In the genomic region with DNA sequence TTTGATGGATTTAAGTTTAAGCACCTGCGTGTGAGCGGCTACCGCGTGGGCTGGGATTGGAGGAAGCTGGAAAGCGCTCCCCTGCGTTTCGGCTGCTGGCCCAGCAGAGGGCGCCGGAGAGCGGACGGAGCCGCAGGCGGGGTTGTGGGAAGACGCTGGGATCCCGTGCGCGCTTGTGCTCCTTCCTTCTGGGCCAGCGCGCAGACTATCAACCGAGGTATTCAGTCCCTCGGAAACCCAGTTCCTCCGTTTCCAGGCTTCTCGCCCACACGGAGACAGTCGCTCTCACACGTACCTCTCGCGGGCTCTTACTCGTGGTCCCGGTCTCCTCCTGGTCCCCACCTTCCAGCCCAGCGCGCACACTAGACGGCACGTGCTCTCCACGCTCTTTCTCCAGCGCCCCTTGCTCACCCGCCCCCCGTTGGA, we compare ENCODE assay signal across 8 cellular contexts. TPM values are rescaled to one million over a fixed set of nuclear protein-coding genes. Genes with fewer than 3 reads are reported as not detected.
DNase-seq lines count a peak whose midpoint lies in the region; ATAC-seq and TF ChIP-seq lines count a peak whose summit lies in the region.

No MANE protein-coding gene starts in this region.

- TF ChIP-seq CTCF in C4-2B (conservative IDR thresholded peaks at IDR 0.05) (peak; percentile 78), OCI-LY3 (IDR thresholded peaks at IDR 0.05; ENCODE audit: low read depth, low read length) (peak; percentile 65), adrenal gland (IDR thresholded peaks at IDR 0.05) (peak; percentile 46 to 69 (median 61))

- H4K20me1 ChIP-seq in OCI-LY3 (ENCODE audit: insufficient read depth, low read length) = no peaks in the 10 kb centered on the region; the same call in none of the 2 replicates

- intact Hi-C loops in adrenal gland (cut with DNase I) = no loop called here

- H3K79me2 ChIP-seq in OCI-LY3 (ENCODE audit: low read length) = no peaks in the 10 kb centered on the region

- DNase-seq in adrenal gland = peak in 4 of 7 donors; percentile 22 to 63 (median 55)
- DNase-seq in iPS-NIHi11 (ENCODE audit: low spot score) = peak; percentile 88
- peak; percentile 49 for DNase-seq in stimulated activated CD4-positive, alpha-beta T cell treated with anti-CD3 and anti-CD28 coated beads, Interleukin-1b, Interleukin-23, amount 100 ng/mL, for 48 hours
- no peak for DNase-seq in H4 (ENCODE audit: low spot score)
- DNase-seq in SHP77 treated with DMSO at 0.1 percent for 48 hours (lab: John Stamatoyannopoulos, UW) = no peak

- H3K27me3 ChIP-seq in OCI-LY3 (ENCODE audit: low read depth, low read length) (0 out of 2 replicates have a peak, but pooled peaks cover 2% of the 10 kb centered on the region), adrenal gland (no peaks in the 10 kb centered on the region)

- H3K4me3 ChIP-seq in OCI-LY3 (ENCODE audit: low read length) (no peak overlapping the region), adrenal gland (no peak overlapping the region)

- H3K4me2 ChIP-seq in OCI-LY3 (ENCODE audit: low read length) = no peak overlapping the region

- no peak overlapping the region for H2AFZ ChIP-seq in OCI-LY3 (ENCODE audit: low read depth, low read length)

- TF ChIP-seq POLR2A in adrenal gland (IDR thresholded peaks at IDR 0.05) = no peak

- H3K9me3 ChIP-seq in OCI-LY3 (ENCODE audit: insufficient read depth, low read length) (no peaks in the 10 kb centered on the region), adrenal gland (replicated peaks in 1 of 3) (no peaks in the 10 kb centered on the region)

- H3K4me1 ChIP-seq in OCI-LY3 (ENCODE audit: low read length) = no peaks in the 10 kb centered on the region
- no peaks in the 10 kb centered on the region for H3K4me1 ChIP-seq in adrenal gland (replicated peaks in 1 of 2)

- peaks cover 42% of the 10 kb centered on the region for H3K36me3 ChIP-seq in OCI-LY3 (replicated peaks; ENCODE audit: low read depth, low read length)
- H3K36me3 ChIP-seq in adrenal gland (replicated peaks in 1 of 2) = peaks cover 0 to 12% of the 10 kb centered on the region in 2 donors

- ATAC-seq in GM18870 (IDR thresholded peaks at IDR 0.05; ENCODE audit: unreplicated experiment) = no peak

- no peak overlapping the region for H3K27ac ChIP-seq in C4-2B
- H3K27ac ChIP-seq in OCI-LY3 (ENCODE audit: low read length) = no peak overlapping the region
- H3K27ac ChIP-seq in adrenal gland = no peak overlapping the region

- H3K9ac ChIP-seq in OCI-LY3 (ENCODE audit: low read length) = no peak overlapping the region

- WGBS in adrenal gland, 4 donors = 44 to 79% (median 58%) methylated on average over 20 to 38 of the region's 38 CpGs

RNA-seq across cellular contexts. Expression of gene EPN1, which starts 28.8 kb away (rescaled TPM):
- total RNA-seq in adrenal gland = 100 to 1,000 TPM; 119 to 235 (median 162) TPM
- 100 to 1,000 TPM in 1 of 3 donors, 10 to 100 TPM in 2; 27.8 to 151 (median 77.1) TPM for polyA plus RNA-seq in adrenal gland
- 43.6 and 59.6 TPM in 2 replicates for total RNA-seq in H4 (2014; rRNA removed; shearing (Covaris generic))

RNA-seq across cellular contexts. Expression of gene NLRP9, which starts 34.4 kb away (rescaled TPM):
- total RNA-seq in adrenal gland = not detected
- polyA plus RNA-seq in adrenal gland = not detected
- total RNA-seq in H4 (2014; rRNA removed; shearing (Covaris generic)) = not detected in 2 replicates

RNA-seq across cellular contexts. Expression of gene U2AF2, which starts 49.0 kb away (rescaled TPM):
- total RNA-seq in adrenal gland = 100 to 1,000 TPM in 6 of 8 donors, 10 to 100 TPM in 2; 76.0 to 178 (median 122) TPM
- polyA plus RNA-seq in adrenal gland = 100 to 1,000 TPM in 1 of 3 donors, 10 to 100 TPM in 2; 58.9 to 243 (median 85.3) TPM
- total RNA-seq in H4 (2014; rRNA removed; shearing (Covaris generic)) = 95.5 and 121 TPM in 2 replicates

RNA-seq across cellular contexts. Expression of gene RFPL4A, which starts 55.1 kb away (rescaled TPM):
- under 1 TPM in 1 of 8 donors, not detected in 7; 0.28 TPM for total RNA-seq in adrenal gland
- polyA plus RNA-seq in adrenal gland = not detected
- 7.7 and 12.4 TPM in 2 replicates for total RNA-seq in H4 (2014; rRNA removed; shearing (Covaris generic))

RNA-seq across cellular contexts. Expression of gene CCDC106, which starts 55.8 kb away (rescaled TPM):
- 10 to 100 TPM; 22.1 to 42.8 (median 27.9) TPM for total RNA-seq in adrenal gland
- polyA plus RNA-seq in adrenal gland = 10 to 100 TPM; 14.8 to 63.8 (median 42.8) TPM
- 0.45 and 2.4 TPM in 2 replicates for total RNA-seq in H4 (2014; rRNA removed; shearing (Covaris generic))

Comparison
In these comparisons a context has a peak if more than half of its experiments do, and no peak if none do; other contexts are left out.
1. DNase-seq: peak in adrenal gland (4 of 7), iPS-NIHi11 (single experiment) and stimulated activated CD4-positive, alpha-beta T cell treated with anti-CD3 and anti-CD28 coated beads, Interleukin-1b, Interleukin-23, amount 100 ng/mL, for 48 hours (single experiment); none in H4 (single experiment) and SHP77 treated with DMSO at 0.1 percent for 48 hours (single experiment).
2. Peak in every context shown above with its lines, with median percentiles within 50 percentile points of each other: CTCF ChIP-seq.